ENCODE assay signal across 8 cellular contexts in the genomic region with DNA sequence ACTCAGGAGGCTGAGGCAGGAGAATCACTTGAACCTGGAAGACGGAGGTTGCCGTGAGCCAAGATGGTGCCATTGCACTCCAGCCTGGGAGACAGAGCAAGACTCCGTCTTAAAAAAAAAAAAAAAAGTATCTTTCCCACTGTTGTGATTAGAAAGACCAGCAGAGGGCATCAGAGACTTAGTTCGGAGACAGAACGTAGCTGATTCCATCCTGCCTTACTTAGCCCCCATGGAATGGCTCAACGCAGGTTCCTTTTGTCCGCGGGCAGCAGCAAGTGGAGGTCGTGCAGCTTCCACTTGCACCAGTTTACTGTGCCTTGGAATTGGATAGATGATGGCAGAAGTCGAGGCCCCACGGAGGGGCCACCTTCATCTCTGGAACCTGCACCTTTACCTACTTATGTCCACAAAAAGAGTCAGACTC. TPM values are rescaled to one million over a fixed set of nuclear protein-coding genes. Genes with fewer than 3 reads are reported as not detected.
DNase-seq lines count a peak whose midpoint lies in the region; ATAC-seq and TF ChIP-seq lines count a peak whose summit lies in the region.

No MANE protein-coding gene starts in this region.

- POLR2A ChIA-PET in activated CD8-positive, alpha-beta T cell treated with anti-CD3 and anti-CD28 coated beads for 36 hours (lab: Charles Lee), result interaction anchor here (0.6 to 1.2 kb wide), 5 partner anchors 27 to 257 kb away, joined by 3 to 5 read pairs (median 3); no protein-coding TSS in a partner anchor

- H2AFZ ChIP-seq in neuron (ENCODE audit: low read depth, low read length), result peak overlapping the region; percentile 84

- peaks cover 6% of the 10 kb centered on the region for H3K4me1 Mint-ChIP-seq in activated CD8-positive, alpha-beta T cell treated with anti-CD3 and anti-CD28 coated beads for 36 hours (ENCODE audit: low read depth)

- H3K27me3 Mint-ChIP-seq in activated CD8-positive, alpha-beta T cell treated with anti-CD3 and anti-CD28 coated beads for 36 hours, result no peaks in the 10 kb centered on the region

- peaks cover 4% of the 10 kb centered on the region for H3K4me1 ChIP-seq in neuron (ENCODE audit: insufficient read depth, low read length)

- peak; percentile 66 for DNase-seq in COLO829 (ENCODE audit: low spot score)
- DNase-seq in HFF-Myc (ENCODE audit: extremely low read depth, low read depth), result peak; percentile 73
- DNase-seq in NCI-H526 (lab: John Stamatoyannopoulos, UW), result peak; percentile 38 to 77
- DNase-seq in activated CD8-positive, alpha-beta T cell treated with anti-CD3 and anti-CD28 coated beads for 36 hours, result peak; percentile 56
- DNase-seq in foreskin fibroblast, result peak; percentile 58 to 84

- no peaks in the 10 kb centered on the region for H3K9me3 ChIP-seq in neuron (ENCODE audit: low read length)

- H3K36me3 Mint-ChIP-seq in activated CD8-positive, alpha-beta T cell treated with anti-CD3 and anti-CD28 coated beads for 36 hours (ENCODE audit: low read depth), result no peaks in the 10 kb centered on the region

- H3K27me3 ChIP-seq in neuron (ENCODE audit: insufficient read depth, low read length), result no peaks in the 10 kb centered on the region

- H3K9me3 Mint-ChIP-seq in activated CD8-positive, alpha-beta T cell treated with anti-CD3 and anti-CD28 coated beads for 36 hours, result no peaks in the 10 kb centered on the region

- TF ChIP-seq CTCF in HFF-Myc (IDR thresholded peaks at IDR 0.05; ENCODE audit: low read depth, low read length, missing control alignments), result peak; percentile 58
- peak; percentile 69 for TF ChIP-seq CTCF in activated CD8-positive, alpha-beta T cell treated with anti-CD3 and anti-CD28 coated beads for 36 hours (IDR thresholded peaks at IDR 0.05)
- TF ChIP-seq CTCF in foreskin fibroblast (IDR thresholded peaks at IDR 0.05; ENCODE audit: low read depth, low read length), result peak; percentile 54

- H3K4me3 ChIP-seq in HFF-Myc (replicated peaks; ENCODE audit: low read depth, low read length) (no peak overlapping the region), foreskin fibroblast (ENCODE audit: low read depth in 1 of 2, low read length in 2 of 2) (no peak overlapping the region), neuron (ENCODE audit: low read length) (no peak overlapping the region)

- no peak overlapping the region for H3K4me3 Mint-ChIP-seq in activated CD8-positive, alpha-beta T cell treated with anti-CD3 and anti-CD28 coated beads for 36 hours

- H3K27ac Mint-ChIP-seq in activated CD8-positive, alpha-beta T cell treated with anti-CD3 and anti-CD28 coated beads for 36 hours, result no peak overlapping the region

- CTCF ChIA-PET in activated CD8-positive, alpha-beta T cell treated with anti-CD3 and anti-CD28 coated beads for 36 hours (lab: Charles Lee), result interaction anchor here (0.6 to 2.4 kb wide), 30 partner anchors 9 to 196 kb away, joined by 3 to 14 read pairs (median 4); a partner anchor contains a TSS

- H3K36me3 ChIP-seq in neuron (ENCODE audit: insufficient read depth, low read length), result peaks cover 9% of the 10 kb centered on the region

- peak; percentile 92 for ATAC-seq in activated CD8-positive, alpha-beta T cell treated with anti-CD3 and anti-CD28 coated beads for 36 hours
- no peak for ATAC-seq in HG03159 (IDR thresholded peaks at IDR 0.05; ENCODE audit: unreplicated experiment)
- no peak for ATAC-seq in HG02763 (IDR thresholded peaks at IDR 0.05; ENCODE audit: unreplicated experiment)

- intact Hi-C loops in activated CD8-positive, alpha-beta T cell treated with anti-CD3 and anti-CD28 coated beads for 36 hours (cut with micrococcal nuclease), result loop anchor here (10.0 kb wide), 1 partner anchor 78 kb away; no protein-coding TSS in a partner anchor

RNA-seq across cellular contexts. Expression of a gene that starts 8.1 kb away (rescaled TPM):
- total RNA-seq in activated CD8-positive, alpha-beta T cell treated with anti-CD3 and anti-CD28 coated beads for 36 hours, result 10 to 100 TPM; 14.7 to 17.7 TPM

RNA-seq across cellular contexts. Expression of a gene that starts 8.2 kb away (rescaled TPM):
- 10 to 100 TPM; 21.7 to 24.4 TPM for total RNA-seq in activated CD8-positive, alpha-beta T cell treated with anti-CD3 and anti-CD28 coated beads for 36 hours

RNA-seq across cellular contexts. Expression of a gene that starts 24.2 kb away (rescaled TPM):
- 10 to 100 TPM; 97.0 to 98.7 TPM for total RNA-seq in activated CD8-positive, alpha-beta T cell treated with anti-CD3 and anti-CD28 coated beads for 36 hours
